In the genomic region with DNA sequence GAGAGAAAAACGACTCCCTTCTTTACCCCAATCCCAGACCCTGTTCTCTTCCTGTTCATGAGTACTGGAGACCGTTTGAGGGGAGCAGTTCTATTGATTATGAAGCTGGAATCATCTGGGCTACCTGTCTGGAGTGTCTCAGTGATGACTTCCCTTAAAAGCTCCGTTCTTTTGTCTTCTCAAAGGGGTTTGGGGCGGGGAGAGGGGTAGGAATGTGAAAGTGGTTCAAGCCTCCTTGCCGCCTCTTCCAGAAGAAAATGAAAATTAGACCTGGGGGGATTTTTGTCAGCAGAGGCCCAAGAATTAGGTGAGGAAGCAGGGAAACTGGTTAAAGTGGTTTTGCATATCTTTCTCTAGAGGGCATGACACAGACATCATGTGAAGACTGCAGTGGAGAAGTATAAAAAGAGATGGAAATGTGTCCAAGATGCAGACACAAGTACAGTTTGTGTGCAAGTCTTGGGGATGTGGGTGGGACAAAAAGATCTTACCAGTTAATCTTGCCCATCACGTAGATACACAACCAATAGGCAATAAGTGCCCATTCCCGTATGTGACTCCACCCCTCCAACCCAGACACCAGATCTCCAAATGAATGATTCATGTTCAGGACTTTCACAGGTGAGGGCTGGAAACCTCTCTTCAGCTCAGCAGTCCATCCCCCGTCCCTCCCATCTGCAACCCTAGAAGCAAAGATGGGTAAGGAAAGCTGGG, we compare ENCODE assay signal across 8 cellular contexts. TPM values are rescaled to one million over a fixed set of nuclear protein-coding genes. Genes with fewer than 3 reads are reported as not detected.
A peak's percentile ranks its signal among the peaks of the same experiment; 100 is the strongest.
DNase-seq lines count a peak whose midpoint lies in the region; ATAC-seq and TF ChIP-seq lines count a peak whose summit lies in the region.

No MANE protein-coding gene starts in this region.

- no peak overlapping the region for H3K18ac ChIP-seq in neuronal stem cell (ENCODE audit: low read length)

- no peak overlapping the region for H3K14ac ChIP-seq in neuronal stem cell (ENCODE audit: low read length)

- 22 to 28% methylated on average over 8 of the region's 8 CpGs for WGBS in heart right ventricle, 2 donors
- WGBS in neuronal stem cell (ENCODE audit: extremely low coverage in 2 of 2, insufficient read length in 2 of 2, insufficient replicate concordance in 1 of 2), 2 donors = no CpG with 5 or more reads among the region's 8 CpGs

- H3K9me3 ChIP-seq in heart right ventricle (no peaks in the 10 kb centered on the region), neuronal stem cell (replicated peaks in 1 of 2; ENCODE audit: control insufficient read depth in 2 of 2, insufficient read depth in 1 of 2, low read depth in 1 of 2, low read length in 2 of 2) (no peaks in the 10 kb centered on the region)

- H3K79me1 ChIP-seq in neuronal stem cell (ENCODE audit: low read depth, low read length) = no peaks in the 10 kb centered on the region

- H3K4me3 ChIP-seq in heart right ventricle (peak overlapping the region; percentile 10 to 63 (median 49)), neuronal stem cell (ENCODE audit: low read length in 2 of 2) (peak overlapping the region in 1 of 2 donors; percentile 29)

- H3K9ac ChIP-seq in neuronal stem cell (ENCODE audit: low read depth, low read length, poor library complexity) = no peak overlapping the region

- peak overlapping the region; percentile 78 for H2AFZ ChIP-seq in neuronal stem cell (ENCODE audit: low read length)

- H2BK12ac ChIP-seq in neuronal stem cell (ENCODE audit: low read length) = no peak overlapping the region

- H3K23ac ChIP-seq in neuronal stem cell (ENCODE audit: low read depth, low read length, poor library complexity) = no peak overlapping the region

- no peak overlapping the region for H2AK5ac ChIP-seq in neuronal stem cell (ENCODE audit: low read depth, low read length)

- H2BK5ac ChIP-seq in neuronal stem cell (ENCODE audit: low read length) = no peak overlapping the region

- H3K4me1 ChIP-seq in heart right ventricle (peaks cover 0 to 59% (median 40%) of the 10 kb centered on the region in 9 donors), neuronal stem cell (ENCODE audit: control insufficient read depth in 2 of 2, insufficient read depth in 1 of 2, low read depth in 1 of 2, low read length in 2 of 2) (peaks cover 14 to 24% of the 10 kb centered on the region in 2 donors)

- no peak for DNase-seq in heart right ventricle
- DNase-seq in cardiac septum (ENCODE audit: low spot score) = no peak
- DNase-seq in RKO (ENCODE audit: low spot score) = peak; percentile 44
- DNase-seq in epithelial cell of prostate (ENCODE audit: low read depth, low spot score) = peak; percentile 77
- DNase-seq in neuronal stem cell (ENCODE audit: low spot score) = no peak
- no peak for DNase-seq in midbrain (lab: John Stamatoyannopoulos, UW)

- no peaks in the 10 kb centered on the region for H3K27me3 ChIP-seq in heart right ventricle
- no peaks in the 10 kb centered on the region for H3K27me3 ChIP-seq in neuronal stem cell (ENCODE audit: control insufficient read depth in 3 of 3, insufficient read depth in 3 of 3, low read depth in 1 of 3, low read length in 3 of 3)

- no peak overlapping the region for H4K8ac ChIP-seq in neuronal stem cell (ENCODE audit: low read depth, low read length)

- intact Hi-C loops in heart right ventricle (cut with DNase I) = loop anchor here in 1 of 10 donors (5.0 kb wide), 1 partner anchor 40 kb away; a partner anchor contains a TSS
- intact Hi-C loops in cardiac septum (cut with DNase I) = no loop called here

- no peak for TF ChIP-seq CTCF in heart right ventricle (IDR thresholded peaks at IDR 0.05)

- H2BK120ac ChIP-seq in neuronal stem cell (ENCODE audit: low read depth, low read length) = no peak overlapping the region

- no peak for ATAC-seq in heart right ventricle
- ATAC-seq in GM19023 (IDR thresholded peaks at IDR 0.05; ENCODE audit: unreplicated experiment) = no peak
- ATAC-seq in GM21390 (IDR thresholded peaks at IDR 0.05; ENCODE audit: unreplicated experiment) = no peak

- H3K36me3 ChIP-seq in heart right ventricle = peaks cover 0 to 7% (median 0%) of the 10 kb centered on the region in 9 donors
- no peaks in the 10 kb centered on the region for H3K36me3 ChIP-seq in neuronal stem cell (replicated peaks in 1 of 2; ENCODE audit: control insufficient read depth in 2 of 2, insufficient read depth in 2 of 2, low read length in 2 of 2)

- H3K4me2 ChIP-seq in neuronal stem cell (ENCODE audit: insufficient read depth, low read length, poor library complexity, severe bottlenecking) = peak overlapping the region; percentile 31

- no peak overlapping the region for H3K4ac ChIP-seq in neuronal stem cell (ENCODE audit: low read length)

- H3K27ac ChIP-seq in heart right ventricle = peak overlapping the region in 6 of 10 donors; percentile 19 to 84 (median 74)
- H3K27ac ChIP-seq in epithelial cell of prostate = peak overlapping the region; percentile 81
- H3K27ac ChIP-seq in neuronal stem cell (replicated peaks; ENCODE audit: low read length) = no peak overlapping the region

- no peak overlapping the region for H2BK15ac ChIP-seq in neuronal stem cell (ENCODE audit: low read length)

- no peak overlapping the region for H4K91ac ChIP-seq in neuronal stem cell (ENCODE audit: low read depth, low read length, poor library complexity)

RNA-seq across cellular contexts. Expression of a gene that starts 0.5 kb away (rescaled TPM):
- total RNA-seq in heart right ventricle (1 to 10 TPM in 9 of 10 donors, under 1 TPM in 1; 0.95 to 5.3 (median 2.5) TPM), cardiac septum (6.1 TPM)
- 1 to 10 TPM; 1.9 to 5.3 TPM for polyA plus RNA-seq in heart right ventricle
- 2.4 TPM for polyA plus RNA-seq in neuronal stem cell (2013, experiment 1 of 2)
- polyA plus RNA-seq in neuronal stem cell (2013, experiment 2 of 2) = 1.9 TPM

RNA-seq across cellular contexts. Expression of a gene that starts 9.5 kb away (rescaled TPM):
- 10 to 100 TPM; 19.8 to 31.9 (median 26.2) TPM for total RNA-seq in heart right ventricle
- polyA plus RNA-seq in heart right ventricle = 10 to 100 TPM; 12.6 to 20.3 TPM
- 30.3 TPM for total RNA-seq in cardiac septum
- polyA plus RNA-seq in neuronal stem cell (2013, experiment 1 of 2) = 62.5 TPM
- 63.2 TPM for polyA plus RNA-seq in neuronal stem cell (2013, experiment 2 of 2)

RNA-seq across cellular contexts. Expression of a gene that starts 19.5 kb away (rescaled TPM):
- total RNA-seq in heart right ventricle = under 1 TPM; 0.14 to 0.68 (median 0.31) TPM
- polyA plus RNA-seq in heart right ventricle = under 1 TPM; 0.44 to 0.48 TPM
- total RNA-seq in cardiac septum = 0.83 TPM
- polyA plus RNA-seq in neuronal stem cell (2013, experiment 1 of 2) = 34.2 TPM
- 35.2 TPM for polyA plus RNA-seq in neuronal stem cell (2013, experiment 2 of 2)

RNA-seq across cellular contexts. Expression of a gene that starts 37.8 kb away (rescaled TPM):
- total RNA-seq in heart right ventricle (10 to 100 TPM; 12.9 to 20.0 (median 15.8) TPM), cardiac septum (13.8 TPM)
- polyA plus RNA-seq in heart right ventricle = 10 to 100 TPM; 22.7 to 33.6 TPM
- polyA plus RNA-seq in neuronal stem cell (2013, experiment 1 of 2) = 9.8 TPM
- 9.9 TPM for polyA plus RNA-seq in neuronal stem cell (2013, experiment 2 of 2)

Comparison
In these comparisons a context has a peak if more than half of its experiments do, and no peak if none do; other contexts are left out.
1. DNase-seq: peak in RKO (single experiment) and epithelial cell of prostate (single experiment); none in heart right ventricle (0 of 2), cardiac septum (single experiment), neuronal stem cell (single experiment) and midbrain (single experiment).